Comparison of ENCODE assay signal across 8 cellular contexts in genomic region chr13:21478881-21479808, GRCh38. TPM values are rescaled to one million over a fixed set of nuclear protein-coding genes. Genes with fewer than 3 reads are reported as not detected.
DNase-seq lines count a peak whose midpoint lies in the region; ATAC-seq and TF ChIP-seq lines count a peak whose summit lies in the region.

No MANE protein-coding gene starts in this region.

- H3K27ac ChIP-seq in Peyer's patch (no peak overlapping the region), ascending aorta (no peak overlapping the region)

- TF ChIP-seq POLR2A in Peyer's patch (IDR thresholded peaks at IDR 0.05): no peak

- intact Hi-C loops in ascending aorta (cut with DNase I) (loop anchor here (2.0 to 5.0 kb wide), 3 partner anchors 302 to 536 kb away; partner anchors contain the start of genes MRPL57 and SKA3), left ventricle myocardium superior (cut with micrococcal nuclease) (loop anchor here (5.0 to 10.0 kb wide), 2 partner anchors 182 to 534 kb away; no protein-coding TSS in a partner anchor)

- H3K27me3 ChIP-seq in Peyer's patch (no peaks in the 10 kb centered on the region), ascending aorta (no peaks in the 10 kb centered on the region)

- H3K9me3 ChIP-seq in Peyer's patch (no peaks in the 10 kb centered on the region), ascending aorta (no peaks in the 10 kb centered on the region)

- TF ChIP-seq CTCF in Peyer's patch (IDR thresholded peaks at IDR 0.05): peak; percentile 32 to 75 (median 67)
- TF ChIP-seq CTCF in ascending aorta (IDR thresholded peaks at IDR 0.05): peak; percentile 40 to 62 (median 52)
- peak; percentile 52 for TF ChIP-seq CTCF in retinal pigment epithelial cell (conservative IDR thresholded peaks at IDR 0.05; ENCODE audit: low read depth, low read length)

- ATAC-seq in left ventricle myocardium superior (peak; percentile 67), GM21390 (IDR thresholded peaks at IDR 0.05; ENCODE audit: unreplicated experiment) (no peak)

- peak; percentile 56 for DNase-seq in NCI-H2196 (lab: John Stamatoyannopoulos, UW; ENCODE audit: unreplicated experiment)
- DNase-seq in NCI-H2196 treated with DMSO at 0.1 percent for 48 hours (lab: John Stamatoyannopoulos, UW; ENCODE audit: unreplicated experiment): no peak
- peak; percentile 74 for DNase-seq in LHCN-M2 (ENCODE audit: low read depth)
- peak in 1 of 3 donors; percentile 75 for DNase-seq in Peyer's patch
- DNase-seq in ascending aorta (ENCODE audit: low spot score in 2 of 2): no peak
- no peak for DNase-seq in left ventricle myocardium superior
- DNase-seq in retinal pigment epithelial cell (ENCODE audit: low read depth): no peak

- H3K4me3 ChIP-seq in Peyer's patch (peak overlapping the region in 1 of 4 donors; percentile 16), ascending aorta (peak overlapping the region; percentile 32 to 38), retinal pigment epithelial cell (ENCODE audit: low read length) (no peak overlapping the region)

- H3K4me1 ChIP-seq in Peyer's patch (peaks cover 0 to 5% (median 0%) of the 10 kb centered on the region in 4 donors), ascending aorta (peaks cover 0 to 4% of the 10 kb centered on the region in 2 donors)

- H3K36me3 ChIP-seq in Peyer's patch (no peaks in the 10 kb centered on the region), ascending aorta (no peaks in the 10 kb centered on the region)

RNA-seq across cellular contexts. Expression of gene ZDHHC20, which starts 20.0 kb away (rescaled TPM):
- 81.2 and 91.9 TPM in 2 replicates for total RNA-seq in LHCN-M2 (2014; rRNA removed)
- polyA plus RNA-seq in LHCN-M2 (2012): 16.2 TPM
- 100 to 1,000 TPM in 1 of 4 donors, 10 to 100 TPM in 3; 50.8 to 132 (median 67.1) TPM for total RNA-seq in Peyer's patch
- 39.8 TPM for total RNA-seq in ascending aorta
- 16.2 TPM for total RNA-seq in left ventricle myocardium superior

Comparison
In these comparisons a context has a peak if more than half of its experiments do, and no peak if none do; other contexts are left out.
1. DNase-seq: peak in NCI-H2196 (single experiment) and LHCN-M2 (single experiment); none in NCI-H2196 treated with DMSO at 0.1 percent for 48 hours (single experiment), ascending aorta (0 of 2), left ventricle myocardium superior (single experiment) and retinal pigment epithelial cell (single experiment).
2. Peak in every context shown above with its lines, with median percentiles within 50 percentile points of each other: CTCF ChIP-seq.